In genomic region chrX:68801737-68802290, GRCh38 we compare ENCODE assay signal across 4 cellular contexts.
"Had no signal": no experiment of that assay in that cellular context is flagged by ENCODE, and none has a peak within 500 bp of the region (broad histone marks: within the 10 kb centered on the region; RNA-seq: fewer than 3 reads in every experiment).

No MANE protein-coding gene starts in this region.

- ATAC-seq: GM23338 had no signal

- H3K27ac Mint-ChIP-seq: GM23338, H9 had no signal

- H3K4me1 Mint-ChIP-seq: GM23338, H9 had no signal

- H2AFZ ChIP-seq: GM23338 had no signal

- H3K4me2 ChIP-seq: GM23338 had no signal

- DNase-seq: H9, HCEC 1CT, IMR-90 had no signal

- H3K4me3 ChIP-seq: GM23338 had no signal

- H3K4me3 Mint-ChIP-seq: GM23338, H9 had no signal
